12 cellular contexts compared by ENCODE assay signal in the genomic region with DNA sequence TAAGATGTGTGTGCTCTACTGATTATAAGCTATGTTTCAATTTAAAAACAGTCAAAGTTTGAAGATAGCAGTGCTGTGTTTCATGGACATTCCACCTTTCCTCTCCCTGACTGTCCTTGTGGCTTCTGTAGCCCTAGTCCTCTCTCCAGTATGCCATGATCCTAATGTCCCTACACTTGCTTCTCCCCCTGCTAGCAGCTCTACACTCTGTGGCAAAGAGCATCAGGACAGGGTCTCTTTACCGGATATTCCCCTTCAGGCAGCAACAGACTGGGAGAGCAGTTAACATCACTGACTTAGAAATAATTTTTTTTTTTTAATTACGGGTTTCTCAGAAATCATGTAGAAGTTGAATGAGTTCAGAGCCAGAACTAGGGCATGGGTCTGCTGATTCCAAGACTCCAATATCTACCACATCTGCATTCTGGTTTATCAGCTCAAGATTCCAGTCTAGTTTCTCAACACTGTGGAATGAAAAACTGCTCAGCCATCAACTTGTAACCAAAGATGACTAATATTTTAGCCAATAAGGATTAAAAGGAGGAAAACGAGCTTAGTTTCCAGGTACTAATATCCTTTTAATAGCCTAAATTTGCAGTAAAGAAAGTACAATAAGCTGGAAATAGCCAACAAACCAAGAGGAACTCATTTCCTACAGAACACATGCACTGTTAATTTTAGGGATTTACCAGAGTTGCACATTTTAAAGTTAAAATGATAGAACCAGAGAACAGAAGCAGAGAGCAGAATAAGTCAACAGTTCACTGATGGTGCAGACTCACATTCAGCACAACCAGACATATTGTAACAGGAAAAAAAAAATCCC. TPM values are rescaled to one million over a fixed set of nuclear protein-coding genes. Genes with fewer than 3 reads are reported as not detected.
DNase-seq lines count a peak whose midpoint lies in the region; ATAC-seq and TF ChIP-seq lines count a peak whose summit lies in the region.
"Had no signal": no experiment of that assay in that cellular context is flagged by ENCODE, and none has a peak within 500 bp of the region (broad histone marks: within the 10 kb centered on the region; RNA-seq: fewer than 3 reads in every experiment).

No MANE protein-coding gene starts in this region.

- intact Hi-C loops in mammary epithelial cell (cut with micrococcal nuclease) = no loop called here

- H3K4me3 Mint-ChIP-seq in mesothelial cell of epicardium = no peak overlapping the region

- WGBS in mammary epithelial cell (ENCODE audit: low coverage, missing lambda C conversion rate) = 41% methylated on average over 3 of the region's 3 CpGs

- peaks cover 23% of the 10 kb centered on the region for H3K4me1 ChIP-seq in mammary epithelial cell (ENCODE audit: insufficient read depth, low read length)

- DNase-seq in AG09309 (ENCODE audit: low read depth) (peak; percentile 63), HS-27A (ENCODE audit: low read depth) (peak; percentile 74), mammary epithelial cell (peak; percentile 71), mesothelial cell of epicardium (ENCODE audit: low spot score in 2 of 2, unreplicated experiment in 2 of 2) (no peak), caudate nucleus (lab: John Stamatoyannopoulos, UW) (no peak), cerebellar cortex (ENCODE audit: low spot score) (no peak)
- DNase-seq in stimulated activated CD4-positive, alpha-beta T cell treated with anti-CD3 and anti-CD28 coated beads, Interleukin-4, amount 100 ng/mL, for 1 hour = no peak
- DNase-seq: CD8-positive, alpha-beta memory T cell; NCI-H1694 treated with DMSO at 0.1 percent for 48 hours; nucleus accumbens; RPMI8226 had no signal

- H3K36me3 Mint-ChIP-seq in mesothelial cell of epicardium = peaks cover 7% of the 10 kb centered on the region

- H3K27ac Mint-ChIP-seq in mesothelial cell of epicardium = peak overlapping the region; percentile 75

- CTCF ChIA-PET in mammary epithelial cell (lab: Charles Lee; ENCODE audit: low non-redundant PET) = interaction anchor here (0.7 kb wide), 1 partner anchor 31 kb away, joined by 7 read pairs; no protein-coding TSS in a partner anchor

- H3K79me2 ChIP-seq in mammary epithelial cell (ENCODE audit: insufficient read depth, low read length) = peaks cover 94% of the 10 kb centered on the region

- BruUV-seq in mammary epithelial cell (replicated peaks; lab: Mats Ljungman, UMichigan) = no TSS peak

- H3K4me1 Mint-ChIP-seq in mesothelial cell of epicardium = peaks cover 17% of the 10 kb centered on the region

- H3K27me3 ChIP-seq in mammary epithelial cell (ENCODE audit: insufficient read depth, low read length) = no peaks in the 10 kb centered on the region

- no peak for ATAC-seq in GM18907 (IDR thresholded peaks at IDR 0.05; ENCODE audit: unreplicated experiment)

- dilution Hi-C loops in mammary epithelial cell (cut with HindIII; ENCODE audit: low sequenced_read_pairs) = no loop called here

- no peaks in the 10 kb centered on the region for H3K9me3 ChIP-seq in mammary epithelial cell (replicated peaks; ENCODE audit: insufficient read depth, low read length)

- in situ Hi-C loops in mammary epithelial cell (cut with MboI; ENCODE audit: low sequenced_read_pairs in 2 of 2) = no loop called here

- no peaks in the 10 kb centered on the region for H4K20me1 ChIP-seq in mammary epithelial cell (ENCODE audit: insufficient read depth, low read length)

- no peak for TF ChIP-seq CTCF in AG09309 (IDR thresholded peaks at IDR 0.05; ENCODE audit: control insufficient read depth, insufficient read depth, low read depth, low read length, missing control alignments)
- TF ChIP-seq CTCF in mammary epithelial cell (conservative IDR thresholded peaks at IDR 0.05 in 1 of 2, IDR thresholded peaks at IDR 0.05 in 1 of 2; ENCODE audit: extremely low read depth in 1 of 2, insufficient read depth in 1 of 2, low read depth in 1 of 2, low read length in 2 of 2) = no peak
- no peak for TF ChIP-seq CTCF in mesothelial cell of epicardium (IDR thresholded peaks at IDR 0.05; ENCODE audit: unreplicated experiment)

- no peaks in the 10 kb centered on the region for H3K9me3 Mint-ChIP-seq in mesothelial cell of epicardium
- H3K9me3 Mint-ChIP-seq: CD8-positive, alpha-beta memory T cell had no signal

- peak overlapping the region; percentile 66 for H3K4me2 ChIP-seq in mammary epithelial cell (ENCODE audit: insufficient read depth, low read depth, low read length)

- H3K36me3 ChIP-seq in mammary epithelial cell (ENCODE audit: insufficient read depth, low read length) = no peaks in the 10 kb centered on the region

- no peak overlapping the region for H3K4me3 ChIP-seq in AG09309 (ENCODE audit: control insufficient read depth, low read depth, low read length)
- H3K4me3 ChIP-seq in mammary epithelial cell (replicated peaks in 1 of 3; ENCODE audit: insufficient read depth in 1 of 3, low read depth in 2 of 3, low read length in 3 of 3) = no peak overlapping the region

- no peaks in the 10 kb centered on the region for H3K27me3 Mint-ChIP-seq in mesothelial cell of epicardium (ENCODE audit: low read depth)
- H3K27me3 Mint-ChIP-seq: CD8-positive, alpha-beta memory T cell had no signal

- H3K9ac ChIP-seq in mammary epithelial cell (ENCODE audit: insufficient read depth, low read length) = peak overlapping the region; percentile 3

- peak overlapping the region; percentile 42 for H3K27ac ChIP-seq in mammary epithelial cell (ENCODE audit: insufficient read depth, low read depth, low read length)
- H3K27ac ChIP-seq in caudate nucleus (ENCODE audit: low read depth, low read length) = no peak overlapping the region

- no peak overlapping the region for H2AFZ ChIP-seq in mammary epithelial cell (ENCODE audit: low read depth, low read length)

RNA-seq across cellular contexts. Expression of a gene that starts 45.2 kb away (rescaled TPM):
- total RNA-seq in mammary epithelial cell (10 to 100 TPM; 66.2 to 67.9 TPM), mesothelial cell of epicardium (46.9 to 52.9 TPM (median 50.7 TPM) in 3 replicates)
- polyA plus RNA-seq in mammary epithelial cell = 19.7 TPM
- 147 TPM for polyA minus RNA-seq in mammary epithelial cell

Comparison
In these comparisons a context has a peak if more than half of its experiments do, and no peak if none do; other contexts are left out.
1. DNase-seq: peak in AG09309 (single experiment), HS-27A (single experiment) and mammary epithelial cell (single experiment); none in mesothelial cell of epicardium (0 of 2), caudate nucleus (0 of 61), stimulated activated CD4-positive, alpha-beta T cell treated with anti-CD3 and anti-CD28 coated beads, Interleukin-4, amount 100 ng/mL, for 1 hour (single experiment) and cerebellar cortex (single experiment).